ENCODE assay signal across 14 cellular contexts in the genomic region with DNA sequence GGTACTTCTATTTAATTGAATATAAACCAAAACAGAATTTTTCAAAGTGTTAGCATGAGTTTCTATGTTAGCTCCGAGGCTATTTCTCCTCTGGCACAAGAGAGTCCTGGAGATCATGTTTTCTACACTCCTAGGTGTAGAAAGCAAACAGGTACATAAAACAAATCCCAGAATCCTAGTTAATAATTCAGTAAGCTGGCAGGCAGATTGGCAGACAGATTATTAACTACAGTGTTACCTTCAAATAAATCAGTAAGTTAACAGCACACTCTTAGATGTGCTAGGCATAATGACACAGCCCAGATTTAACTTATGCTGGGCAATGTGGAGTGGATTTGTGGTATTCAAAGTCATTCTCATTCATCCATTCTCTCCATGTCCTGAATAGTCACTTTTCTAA.
DNase-seq lines count a peak whose midpoint lies in the region; ATAC-seq and TF ChIP-seq lines count a peak whose summit lies in the region.
"Had no signal": no experiment of that assay in that cellular context is flagged by ENCODE, and none has a peak within 500 bp of the region (broad histone marks: within the 10 kb centered on the region; RNA-seq: fewer than 3 reads in every experiment).

No MANE protein-coding gene starts in this region.

- intact Hi-C loops in body of pancreas (cut with DNase I): no loop called here

- H3K4me1 ChIP-seq in body of pancreas: peaks cover 19% of the 10 kb centered on the region
- no peaks in the 10 kb centered on the region for H3K4me1 ChIP-seq in smooth muscle cell (ENCODE audit: low read depth)
- H3K4me1 ChIP-seq: A549, Caco-2 had no signal

- no peak for TF ChIP-seq CTCF in body of pancreas (IDR thresholded peaks at IDR 0.05)
- no peak for TF ChIP-seq CTCF in smooth muscle cell (IDR thresholded peaks at IDR 0.05; ENCODE audit: borderline replicate concordance, insufficient read depth, poor library complexity, severe bottlenecking)

- ATAC-seq in body of pancreas (peak; percentile 53), left lobe of liver (peak; percentile 91)
- ATAC-seq in effector memory CD8-positive, alpha-beta T cell (replicated peaks): no peak
- ATAC-seq: A549, HCT116 had no signal

- peak; percentile 7 for DNase-seq in HT-29 (ENCODE audit: low spot score)
- peak in 1 of 4 donors; percentile 8 for DNase-seq in body of pancreas
- no peak for DNase-seq in left lobe of liver (ENCODE audit: low spot score)
- no peak for DNase-seq in smooth muscle cell (lab: John Stamatoyannopoulos, UW; ENCODE audit: unreplicated experiment)
- no peak for DNase-seq in stimulated activated CD4-positive, alpha-beta T cell treated with anti-CD3 and anti-CD28 coated beads, Interleukin-2, amount 100 ng/mL, for 24 hours
- DNase-seq in NCI-H510A treated with DMSO at 0.1 percent for 48 hours (lab: John Stamatoyannopoulos, UW): no peak
- DNase-seq in effector memory CD8-positive, alpha-beta T cell: no peak
- DNase-seq: Caco-2; CD8-positive, alpha-beta memory T cell; DMS53; GF-D8 had no signal

- no peaks in the 10 kb centered on the region for H3K36me3 Mint-ChIP-seq in effector memory CD8-positive, alpha-beta T cell (ENCODE audit: insufficient read depth)
- H3K36me3 Mint-ChIP-seq: CD14-positive monocyte had no signal

- whole genome bisulfite sequencing in body of pancreas, 2 donors: 10 to 14% methylated on average over 1 of the region's 1 CpG
- WGBS in smooth muscle cell (ENCODE audit: low lambda C conversion rate): 85% methylated on average over 1 of the region's 1 CpG

- H3K9me3 ChIP-seq in body of pancreas (no peaks in the 10 kb centered on the region), smooth muscle cell (replicated peaks; ENCODE audit: low read depth) (peaks cover 4% of the 10 kb centered on the region)
- H3K9me3 ChIP-seq: A549 had no signal

- H2AFZ ChIP-seq in smooth muscle cell (ENCODE audit: low read depth): peak overlapping the region; percentile 24

- H3K9ac ChIP-seq in smooth muscle cell (ENCODE audit: low read depth): no peak overlapping the region

- H3K27me3 ChIP-seq in body of pancreas (no peaks in the 10 kb centered on the region), smooth muscle cell (ENCODE audit: low read depth) (no peaks in the 10 kb centered on the region)

- no peak for TF ChIP-seq POLR2A in body of pancreas (IDR thresholded peaks at IDR 0.05)

- H3K27me3 Mint-ChIP-seq in effector memory CD8-positive, alpha-beta T cell: no peaks in the 10 kb centered on the region
- H3K27me3 Mint-ChIP-seq: CD8-positive, alpha-beta memory T cell had no signal

- H3K36me3 ChIP-seq in body of pancreas (replicated peaks in 1 of 2; ENCODE audit: insufficient read depth in 1 of 2, low read depth in 2 of 2): no peaks in the 10 kb centered on the region
- H3K36me3 ChIP-seq in smooth muscle cell (ENCODE audit: low read depth): no peaks in the 10 kb centered on the region

- H3F3A ChIP-seq in smooth muscle cell (ENCODE audit: low read depth): no peaks in the 10 kb centered on the region

- H4K20me1 ChIP-seq in smooth muscle cell (ENCODE audit: low read depth): no peaks in the 10 kb centered on the region

- no peak overlapping the region for H3K4me3 ChIP-seq in body of pancreas
- H3K4me3 ChIP-seq in smooth muscle cell: no peak overlapping the region
- H3K4me3 ChIP-seq: A549 had no signal

- no peak overlapping the region for H3K4me3 Mint-ChIP-seq in effector memory CD8-positive, alpha-beta T cell
- H3K4me3 Mint-ChIP-seq: CD14-positive monocyte; CD8-positive, alpha-beta memory T cell had no signal

- H3K4me1 Mint-ChIP-seq in effector memory CD8-positive, alpha-beta T cell (ENCODE audit: low read depth in 2 of 2): no peaks in the 10 kb centered on the region
- H3K4me1 Mint-ChIP-seq: CD14-positive monocyte; CD8-positive, alpha-beta memory T cell had no signal

- peaks cover 7 to 9% of the 10 kb centered on the region in 2 donors for H3K9me3 Mint-ChIP-seq in effector memory CD8-positive, alpha-beta T cell

- no peak overlapping the region for H3K27ac Mint-ChIP-seq in effector memory CD8-positive, alpha-beta T cell
- H3K27ac Mint-ChIP-seq: CD14-positive monocyte; CD8-positive, alpha-beta memory T cell had no signal

- H3K79me2 ChIP-seq in smooth muscle cell (ENCODE audit: low read depth): no peaks in the 10 kb centered on the region

- no peak overlapping the region for H3K4me2 ChIP-seq in smooth muscle cell
- H3K4me2 ChIP-seq: A549 had no signal

- H3K27ac ChIP-seq in body of pancreas (peak overlapping the region in 1 of 4 donors; percentile 17), smooth muscle cell (ENCODE audit: low read depth) (no peak overlapping the region)
- H3K27ac ChIP-seq: A549 had no signal
